1 cellular context compared by ENCODE assay signal in the genomic region with DNA sequence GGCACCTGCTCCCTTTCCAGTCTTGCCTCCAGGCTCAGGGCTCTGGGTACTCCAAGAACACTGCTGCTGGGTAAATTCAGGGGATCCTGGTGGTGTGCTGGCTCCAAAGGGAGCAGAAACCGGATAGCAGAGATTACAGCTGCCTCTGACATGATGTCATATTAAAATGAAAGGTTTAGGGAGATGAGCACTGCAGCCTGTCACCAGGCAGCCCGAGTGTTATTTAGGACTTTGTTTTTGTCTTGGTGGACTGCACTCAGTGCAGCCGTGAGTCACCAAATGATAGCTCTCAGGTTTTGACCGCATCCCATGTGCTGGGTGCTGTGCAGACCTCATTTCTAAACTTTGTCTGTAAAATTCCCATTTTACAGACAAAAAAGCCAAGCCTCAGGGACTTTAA.
TF ChIP-seq lines count a peak whose summit lies in the region.

No MANE protein-coding gene starts in this region.

TF ChIP-seq in A549, 52 proteins besides CTCF, POLR2A, EP300 and RAD21 (continued from another document):
- TF ChIP-seq, protein P1, sequence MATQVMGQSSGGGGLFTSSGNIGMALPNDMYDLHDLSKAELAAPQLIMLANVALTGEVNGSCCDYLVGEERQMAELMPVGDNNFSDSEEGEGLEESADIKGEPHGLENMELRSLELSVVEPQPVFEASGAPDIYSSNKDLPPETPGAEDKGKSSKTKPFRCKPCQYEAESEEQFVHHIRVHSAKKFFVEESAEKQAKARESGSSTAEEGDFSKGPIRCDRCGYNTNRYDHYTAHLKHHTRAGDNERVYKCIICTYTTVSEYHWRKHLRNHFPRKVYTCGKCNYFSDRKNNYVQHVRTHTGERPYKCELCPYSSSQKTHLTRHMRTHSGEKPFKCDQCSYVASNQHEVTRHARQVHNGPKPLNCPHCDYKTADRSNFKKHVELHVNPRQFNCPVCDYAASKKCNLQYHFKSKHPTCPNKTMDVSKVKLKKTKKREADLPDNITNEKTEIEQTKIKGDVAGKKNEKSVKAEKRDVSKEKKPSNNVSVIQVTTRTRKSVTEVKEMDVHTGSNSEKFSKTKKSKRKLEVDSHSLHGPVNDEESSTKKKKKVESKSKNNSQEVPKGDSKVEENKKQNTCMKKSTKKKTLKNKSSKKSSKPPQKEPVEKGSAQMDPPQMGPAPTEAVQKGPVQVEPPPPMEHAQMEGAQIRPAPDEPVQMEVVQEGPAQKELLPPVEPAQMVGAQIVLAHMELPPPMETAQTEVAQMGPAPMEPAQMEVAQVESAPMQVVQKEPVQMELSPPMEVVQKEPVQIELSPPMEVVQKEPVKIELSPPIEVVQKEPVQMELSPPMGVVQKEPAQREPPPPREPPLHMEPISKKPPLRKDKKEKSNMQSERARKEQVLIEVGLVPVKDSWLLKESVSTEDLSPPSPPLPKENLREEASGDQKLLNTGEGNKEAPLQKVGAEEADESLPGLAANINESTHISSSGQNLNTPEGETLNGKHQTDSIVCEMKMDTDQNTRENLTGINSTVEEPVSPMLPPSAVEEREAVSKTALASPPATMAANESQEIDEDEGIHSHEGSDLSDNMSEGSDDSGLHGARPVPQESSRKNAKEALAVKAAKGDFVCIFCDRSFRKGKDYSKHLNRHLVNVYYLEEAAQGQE (IDR thresholded peaks at IDR 0.05): no peak
- TF ChIP-seq, protein P2, sequence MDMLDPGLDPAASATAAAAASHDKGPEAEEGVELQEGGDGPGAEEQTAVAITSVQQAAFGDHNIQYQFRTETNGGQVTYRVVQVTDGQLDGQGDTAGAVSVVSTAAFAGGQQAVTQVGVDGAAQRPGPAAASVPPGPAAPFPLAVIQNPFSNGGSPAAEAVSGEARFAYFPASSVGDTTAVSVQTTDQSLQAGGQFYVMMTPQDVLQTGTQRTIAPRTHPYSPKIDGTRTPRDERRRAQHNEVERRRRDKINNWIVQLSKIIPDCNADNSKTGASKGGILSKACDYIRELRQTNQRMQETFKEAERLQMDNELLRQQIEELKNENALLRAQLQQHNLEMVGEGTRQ (IDR thresholded peaks at IDR 0.05): no peak
